ENCODE assay signal across 23 cellular contexts in genomic region chr17:49195746-49196145, GRCh38. TPM values are rescaled to one million over a fixed set of nuclear protein-coding genes. Genes with fewer than 3 reads are reported as not detected.
DNase-seq lines count a peak whose midpoint lies in the region; ATAC-seq, FAIRE-seq and TF ChIP-seq lines count a peak whose summit lies in the region.
"Had no signal": no experiment of that assay in that cellular context is flagged by ENCODE, and none has a peak within 500 bp of the region (broad histone marks: within the 10 kb centered on the region; RNA-seq: fewer than 3 reads in every experiment).

No MANE protein-coding gene starts in this region.

- H4K20me1 ChIP-seq in GM12878 (ENCODE audit: control insufficient read depth, insufficient read depth): no peaks in the 10 kb centered on the region

- no peaks in the 10 kb centered on the region for H3K27me3 ChIP-seq in CD8-positive, alpha-beta memory T cell (ENCODE audit: insufficient read depth, low read length, poor library complexity, severe bottlenecking)
- H3K27me3 ChIP-seq in GM12878 (replicated peaks in 1 of 2; ENCODE audit: control insufficient read depth in 2 of 2, insufficient read depth in 2 of 2, low read length in 1 of 2): no peaks in the 10 kb centered on the region
- H3K27me3 ChIP-seq: Peyer's patch had no signal

- H3K4me2 ChIP-seq in GM12878 (ENCODE audit: control insufficient read depth, insufficient read depth): peak overlapping the region; percentile 96

- no peak overlapping the region; the same call in 1 of the 2 replicates for H3K9ac ChIP-seq in GM12878 (ENCODE audit: control insufficient read depth, insufficient read depth, low read length)

- H3K4me1 Mint-ChIP-seq in activated CD4-positive, alpha-beta T cell treated with anti-CD3 and anti-CD28 coated beads, Interleukin-2, amount 10 ng/mL, durations not matched to agents 24 days and 14 days: peaks cover 42% of the 10 kb centered on the region
- H3K4me1 Mint-ChIP-seq in CD8-positive, alpha-beta memory T cell: peaks cover 17 to 40% (median 34%) of the 10 kb centered on the region in 3 donors
- peaks cover 28% of the 10 kb centered on the region for H3K4me1 Mint-ChIP-seq in activated CD4-positive, alpha-beta memory T cell treated with anti-CD3 and anti-CD28 coated beads for 36 hours (ENCODE audit: low read depth)

- no peak for DNase-seq in activated CD4-positive, alpha-beta T cell treated with anti-CD3 and anti-CD28 coated beads, Interleukin-2, amount 10 ng/mL, durations not matched to agents 24 days and 14 days
- DNase-seq in activated CD4-positive, alpha-beta T cell treated with anti-CD3 and anti-CD28 coated beads, Interleukin-2, amount 50 U/mL, for 4 hours: no peak
- DNase-seq in CD8-positive, alpha-beta memory T cell: no peak
- no peak for DNase-seq in activated CD4-positive, alpha-beta memory T cell treated with anti-CD3 and anti-CD28 coated beads for 36 hours
- DNase-seq in GM12878 (ENCODE audit: low read depth, low spot score): no peak
- DNase-seq in kidney tubule cell (ENCODE audit: low spot score): no peak
- no peak for DNase-seq in C1 segment of cervical spinal cord (lab: John Stamatoyannopoulos, UW)
- DNase-seq in GM13976 (ENCODE audit: low spot score): no peak
- DNase-seq: 8988T, DMS 273 treated with DMSO at 0.1 percent for 48 hours, GF-D8, IMR-90, Kasumi-1, NCI-H1105 treated with DMSO at 0.1 percent for 48 hours, NCI-H1694 treated with DMSO at 0.1 percent for 48 hours, NCI-H2107, NCI-H2227 treated with DMSO at 0.1 percent for 48 hours, NCI-H524, Peyer's patch had no signal

- peak; percentile 64 for FAIRE-seq in GM12878 (lab: Jason Lieb, UNC)
- FAIRE-seq: GM19239 had no signal

- BruUV-seq in GM12878 (replicated peaks; lab: Mats Ljungman, UMichigan): no TSS peak

- whole genome bisulfite sequencing in GM12878 (ENCODE audit: insufficient coverage, insufficient replicate concordance, low lambda C conversion rate, missing lambda C conversion rate): 35% methylated on average over 4 of the region's 4 CpGs

- no peaks in the 10 kb centered on the region for H3K9me3 ChIP-seq in CD8-positive, alpha-beta memory T cell (ENCODE audit: low read length)
- no peaks in the 10 kb centered on the region for H3K9me3 ChIP-seq in GM12878 (replicated peaks; ENCODE audit: control insufficient read depth, insufficient read depth, low read length)
- H3K9me3 ChIP-seq: HAP-1, Peyer's patch had no signal

- no peaks in the 10 kb centered on the region for H3K27me3 Mint-ChIP-seq in activated CD4-positive, alpha-beta T cell treated with anti-CD3 and anti-CD28 coated beads, Interleukin-2, amount 10 ng/mL, durations not matched to agents 24 days and 14 days
- peaks cover 0 to 12% of the 10 kb centered on the region in 2 donors for H3K27me3 Mint-ChIP-seq in CD8-positive, alpha-beta memory T cell
- H3K27me3 Mint-ChIP-seq in activated CD4-positive, alpha-beta memory T cell treated with anti-CD3 and anti-CD28 coated beads for 36 hours: no peaks in the 10 kb centered on the region

- in situ Hi-C loops in GM12878 (cut with MboI) (no loop called here), GM13976 (cut with MboI; ENCODE audit: low sequenced_read_pairs, unreplicated experiment) (no loop called here)

- H3K4me3 ChIP-seq in CD8-positive, alpha-beta memory T cell (ENCODE audit: low read length): no peak overlapping the region
- H3K4me3 ChIP-seq in GM12878: peak overlapping the region; percentile 39; the same call in 1 of the 2 replicates
- H3K4me3 ChIP-seq: HAP-1, Peyer's patch had no signal

- ATAC-seq in GM12878: no peak
- ATAC-seq: Right ventricle myocardium inferior had no signal

- no peak for TF ChIP-seq POLR2A in GM12878 (IDR thresholded peaks at IDR 0.05; ENCODE audit: low read depth, low read length)

- no peaks in the 10 kb centered on the region for H3K79me2 ChIP-seq in GM12878 (ENCODE audit: control insufficient read depth, insufficient read depth, low read length)

- TF ChIP-seq RAD21 in GM12878 (IDR thresholded peaks at IDR 0.05; ENCODE audit: insufficient read depth, low read depth, low read length): no peak

- CTCF ChIA-PET in CD8-positive, alpha-beta memory T cell (lab: Charles Lee): interaction anchor here (8.4 to 12.6 kb wide), 2 partner anchors 17 to 32 kb away, joined by 133 to 173 read pairs; partner anchors contain the start of genes ABI3, GNGT2 and PHOSPHO1
- CTCF ChIA-PET in activated CD4-positive, alpha-beta memory T cell treated with anti-CD3 and anti-CD28 coated beads for 36 hours (lab: Charles Lee): no interaction called here
- CTCF ChIA-PET in GM12878 (lab: Yijun Ruan, JAX): interaction anchor here (2.4 to 7.7 kb wide), 4 partner anchors 13 to 32 kb away, joined by 9 to 127 read pairs (median 54); partner anchors contain the start of genes ABI3, GNGT2 and PHOSPHO1

- peak overlapping the region; percentile 29 for H3K27ac Mint-ChIP-seq in activated CD4-positive, alpha-beta T cell treated with anti-CD3 and anti-CD28 coated beads, Interleukin-2, amount 10 ng/mL, durations not matched to agents 24 days and 14 days
- H3K27ac Mint-ChIP-seq in CD8-positive, alpha-beta memory T cell: peak overlapping the region in 6 of 8 donors; percentile 18 to 74 (median 64)
- H3K27ac Mint-ChIP-seq in activated CD4-positive, alpha-beta memory T cell treated with anti-CD3 and anti-CD28 coated beads for 36 hours: peak overlapping the region; percentile 79

- H3K36me3 ChIP-seq in CD8-positive, alpha-beta memory T cell (ENCODE audit: insufficient read depth, low read length): no peaks in the 10 kb centered on the region
- no peaks in the 10 kb centered on the region for H3K36me3 ChIP-seq in GM12878 (ENCODE audit: control insufficient read depth in 2 of 2, insufficient read depth in 2 of 2, low read length in 1 of 2)
- H3K36me3 ChIP-seq: HAP-1, Peyer's patch had no signal

- no peak overlapping the region for H3K27ac ChIP-seq in CD8-positive, alpha-beta memory T cell (ENCODE audit: low read depth, low read length)
- H3K27ac ChIP-seq in GM12878 (ENCODE audit: control insufficient read depth, insufficient read depth): peak overlapping the region; percentile 98
- H3K27ac ChIP-seq: Peyer's patch had no signal

- RAD21 ChIA-PET in GM12878 (lab: Charles Lee; ENCODE audit: unreplicated experiment): interaction anchor here (12.9 kb wide), 1 partner anchor 17 kb away, joined by 355 read pairs; the partner anchor contains the start of genes ABI3 and GNGT2

- TF ChIP-seq EP300 in GM12878 (IDR thresholded peaks at IDR 0.05; ENCODE audit: borderline replicate concordance in 1 of 2, control insufficient read depth in 1 of 2, low read depth in 2 of 2, low read length in 2 of 2): no peak

- TF ChIP-seq CTCF in GM12878 (IDR thresholded peaks at IDR 0.05 in 2 of 3, conservative IDR thresholded peaks at IDR 0.05 in 1 of 3; ENCODE audit: control insufficient read depth in 2 of 3, extremely low read depth in 1 of 3, insufficient read depth in 1 of 3, low read depth in 3 of 3, low read length in 3 of 3): no peak
- TF ChIP-seq CTCF in GM13976 (IDR thresholded peaks at IDR 0.05; ENCODE audit: borderline replicate concordance, control extremely low read depth, extremely low read depth, insufficient read depth, missing control alignments): no peak

- H3K4me1 ChIP-seq in CD8-positive, alpha-beta memory T cell (ENCODE audit: insufficient read depth, low read length): peaks cover 2% of the 10 kb centered on the region
- H3K4me1 ChIP-seq in GM12878 (ENCODE audit: control insufficient read depth, insufficient read depth, low read length): peaks cover 28% of the 10 kb centered on the region
- H3K4me1 ChIP-seq: Peyer's patch had no signal

- POLR2A ChIA-PET in CD8-positive, alpha-beta memory T cell (lab: Charles Lee): no interaction called here
- POLR2A ChIA-PET in activated CD4-positive, alpha-beta memory T cell treated with anti-CD3 and anti-CD28 coated beads for 36 hours (lab: Charles Lee): interaction anchor here (0.9 to 1.0 kb wide), 2 partner anchors 13 to 15 kb away, joined by 3 read pairs; partner anchors contain the start of gene ABI3
- POLR2A ChIA-PET in GM12878 (lab: Charles Lee): interaction anchor here (1.5 to 16.8 kb wide), 2 partner anchors 9 to 18 kb away, joined by 3 to 537 read pairs; partner anchors contain the start of genes ABI3 and GNGT2

- SMC1A ChIA-PET in GM12878 (lab: Charles Lee; ENCODE audit: uncharacterized antibody, unreplicated experiment): interaction anchor here (0.6 to 12.1 kb wide), 2 partner anchors 19 to 299 kb away, joined by 3 to 354 read pairs; partner anchors contain the start of genes ABI3 and GNGT2

- H3K4me3 Mint-ChIP-seq in activated CD4-positive, alpha-beta T cell treated with anti-CD3 and anti-CD28 coated beads, Interleukin-2, amount 10 ng/mL, durations not matched to agents 24 days and 14 days: no peak overlapping the region
- H3K4me3 Mint-ChIP-seq in CD8-positive, alpha-beta memory T cell: peak overlapping the region in 2 of 7 donors; percentile 0 to 72
- peak overlapping the region; percentile 4 for H3K4me3 Mint-ChIP-seq in activated CD4-positive, alpha-beta memory T cell treated with anti-CD3 and anti-CD28 coated beads for 36 hours

- intact Hi-C loops in activated CD4-positive, alpha-beta T cell treated with anti-CD3 and anti-CD28 coated beads, Interleukin-2, amount 10 ng/mL, durations not matched to agents 24 days and 14 days (cut with micrococcal nuclease): no loop called here
- intact Hi-C loops in activated CD4-positive, alpha-beta memory T cell treated with anti-CD3 and anti-CD28 coated beads for 36 hours (cut with micrococcal nuclease): loop anchor here (10.0 kb wide), 2 partner anchors 361 to 1991 kb away; partner anchors contain the start of genes CALCOCO2 and MYL4
- intact Hi-C loops in GM12878 (cut with micrococcal nuclease; ENCODE audit: unreplicated experiment): loop anchor here (10.0 kb wide), 1 partner anchor 301 kb away; the partner anchor contains the start of gene ATP5MC1

- H3K36me3 Mint-ChIP-seq in activated CD4-positive, alpha-beta T cell treated with anti-CD3 and anti-CD28 coated beads, Interleukin-2, amount 10 ng/mL, durations not matched to agents 24 days and 14 days (ENCODE audit: low read depth): peaks cover 4% of the 10 kb centered on the region
- H3K36me3 Mint-ChIP-seq in CD8-positive, alpha-beta memory T cell: peaks cover 0 to 15% (median 0%) of the 10 kb centered on the region in 3 donors
- H3K36me3 Mint-ChIP-seq in activated CD4-positive, alpha-beta memory T cell treated with anti-CD3 and anti-CD28 coated beads for 36 hours: peaks cover 5% of the 10 kb centered on the region

- no peak overlapping the region; the same call in 1 of the 2 replicates for H2AFZ ChIP-seq in GM12878 (ENCODE audit: control insufficient read depth, low read depth, low read length)

- no peaks in the 10 kb centered on the region for H3K9me3 Mint-ChIP-seq in activated CD4-positive, alpha-beta T cell treated with anti-CD3 and anti-CD28 coated beads, Interleukin-2, amount 10 ng/mL, durations not matched to agents 24 days and 14 days
- H3K9me3 Mint-ChIP-seq in CD8-positive, alpha-beta memory T cell: peaks cover 0 to 4% (median 0%) of the 10 kb centered on the region in 5 donors
- no peaks in the 10 kb centered on the region for H3K9me3 Mint-ChIP-seq in activated CD4-positive, alpha-beta memory T cell treated with anti-CD3 and anti-CD28 coated beads for 36 hours

RNA-seq across cellular contexts. Expression of gene GNGT2, which starts 14.6 kb away (rescaled TPM):
- total RNA-seq in activated CD4-positive, alpha-beta T cell treated with anti-CD3 and anti-CD28 coated beads, Interleukin-2, amount 10 ng/mL, durations not matched to agents 24 days and 14 days: 18.2 and 19.5 TPM in 2 replicates
- 10 to 100 TPM; 24.0 to 26.5 TPM for total RNA-seq in CD8-positive, alpha-beta memory T cell
- polyA plus RNA-seq in CD8-positive, alpha-beta memory T cell: 33.6 TPM
- 10 to 100 TPM; 23.2 to 29.0 TPM for total RNA-seq in activated CD4-positive, alpha-beta memory T cell treated with anti-CD3 and anti-CD28 coated beads for 36 hours
- total RNA-seq in GM12878 (2013; cell fraction: nucleolus; rRNA removed): 19.2 and 22.5 TPM in 2 replicates
- 21.4 and 23.5 TPM in 2 replicates for total RNA-seq in GM12878 (2014; rRNA removed)
- total RNA-seq in GM12878 (2014; rRNA removed; fragmentation: Illumina TruSeq; extraction: Trizol): 27.1 and 29.8 TPM in 2 replicates
- total RNA-seq in GM12878 (2021): 27.5 and 27.9 TPM in 2 replicates
- polyA plus RNA-seq in GM12878 (2011; ENCODE audit: low read depth): 33.4 TPM
- 60.0 and 65.4 TPM in 2 replicates for polyA plus RNA-seq in GM12878 (2011; rRNA removed)
- polyA plus RNA-seq in GM12878 (2011; cell fraction: cytosol; rRNA removed): 61.5 and 74.4 TPM in 2 replicates
- polyA plus RNA-seq in GM12878 (2011; cell fraction: nucleus; rRNA removed): 22.0 and 25.7 TPM in 2 replicates
- 34.7 and 35.6 TPM in 2 replicates for polyA plus RNA-seq in GM12878 (2012)
- polyA plus RNA-seq in GM12878 (2014; fragmentation: Illumina TruSeq; extraction: Trizol): 53.3 and 60.4 TPM in 2 replicates
- 10 to 100 TPM; 15.3 to 22.6 TPM for polyA plus RNA-seq in GM12878 (2014; fragmentation: Nextera tagmentation; extraction: Ambion mirVana)
- polyA plus RNA-seq in GM12878 (2014; rRNA removed): 30.4 and 36.5 TPM in 2 replicates
- 10 to 100 TPM; 39.0 to 51.4 TPM for polyA plus RNA-seq in GM12878 (2016; fragmentation: Nextera tagmentation; extraction: Ambion mirVana)
- polyA minus RNA-seq in GM12878 (2011; rRNA and poly(A)+ RNA removed): 28.7 and 48.4 TPM in 2 replicates
- polyA minus RNA-seq in GM12878 (2011; cell fraction: cytosol; rRNA and poly(A)+ RNA removed): 11.9 and 15.9 TPM in 2 replicates
- 8.4 and 8.6 TPM in 2 replicates for polyA minus RNA-seq in GM12878 (2011; cell fraction: nucleus; rRNA and poly(A)+ RNA removed)

RNA-seq across cellular contexts. Expression of gene ABI3, which starts 14.8 kb away (rescaled TPM):
- 27.8 and 28.4 TPM in 2 replicates for total RNA-seq in activated CD4-positive, alpha-beta T cell treated with anti-CD3 and anti-CD28 coated beads, Interleukin-2, amount 10 ng/mL, durations not matched to agents 24 days and 14 days
- 10 to 100 TPM; 46.4 to 48.5 TPM for total RNA-seq in CD8-positive, alpha-beta memory T cell
- 95.4 TPM for polyA plus RNA-seq in CD8-positive, alpha-beta memory T cell
- 10 to 100 TPM; 19.7 to 19.8 TPM for total RNA-seq in activated CD4-positive, alpha-beta memory T cell treated with anti-CD3 and anti-CD28 coated beads for 36 hours
- 150 and 188 TPM in 2 replicates for total RNA-seq in GM12878 (2013; cell fraction: nucleolus; rRNA removed)
- total RNA-seq in GM12878 (2014; rRNA removed): 44.8 and 51.9 TPM in 2 replicates
- total RNA-seq in GM12878 (2014; rRNA removed; fragmentation: Illumina TruSeq; extraction: Trizol): 19.8 and 20.3 TPM in 2 replicates
- 64.8 and 67.0 TPM in 2 replicates for total RNA-seq in GM12878 (2021)
- 16.5 TPM for polyA plus RNA-seq in GM12878 (2011; ENCODE audit: low read depth)
- 25.8 and 70.6 TPM in 2 replicates for polyA plus RNA-seq in GM12878 (2011; rRNA removed)
- 71.2 and 98.3 TPM in 2 replicates for polyA plus RNA-seq in GM12878 (2011; cell fraction: cytosol; rRNA removed)
- polyA plus RNA-seq in GM12878 (2011; cell fraction: nucleus; rRNA removed): 84.5 and 115 TPM in 2 replicates
- 33.9 and 42.3 TPM in 2 replicates for polyA plus RNA-seq in GM12878 (2012)
- 11.3 and 24.5 TPM in 2 replicates for polyA plus RNA-seq in GM12878 (2014; fragmentation: Illumina TruSeq; extraction: Trizol)
- 10 to 100 TPM; 13.4 to 21.7 TPM for polyA plus RNA-seq in GM12878 (2014; fragmentation: Nextera tagmentation; extraction: Ambion mirVana)
- 50.4 and 63.4 TPM in 2 replicates for polyA plus RNA-seq in GM12878 (2014; rRNA removed)
- polyA plus RNA-seq in GM12878 (2016; fragmentation: Nextera tagmentation; extraction: Ambion mirVana): 100 to 1,000 TPM; 105 to 109 TPM
- 57.6 and 93.4 TPM in 2 replicates for polyA minus RNA-seq in GM12878 (2011; rRNA and poly(A)+ RNA removed)
- polyA minus RNA-seq in GM12878 (2011; cell fraction: cytosol; rRNA and poly(A)+ RNA removed): 38.8 and 42.9 TPM in 2 replicates
- 53.8 and 102 TPM in 2 replicates for polyA minus RNA-seq in GM12878 (2011; cell fraction: nucleus; rRNA and poly(A)+ RNA removed)

RNA-seq across cellular contexts. Expression of gene PHOSPHO1, which starts 34.8 kb away (rescaled TPM):
- total RNA-seq in activated CD4-positive, alpha-beta T cell treated with anti-CD3 and anti-CD28 coated beads, Interleukin-2, amount 10 ng/mL, durations not matched to agents 24 days and 14 days: 0.09 TPM in 1 of 2 replicates, not detected in the other
- total RNA-seq in CD8-positive, alpha-beta memory T cell: not detected
- polyA plus RNA-seq in CD8-positive, alpha-beta memory T cell: 0.91 TPM
- not detected for total RNA-seq in activated CD4-positive, alpha-beta memory T cell treated with anti-CD3 and anti-CD28 coated beads for 36 hours
- total RNA-seq in GM12878 (2013; cell fraction: nucleolus; rRNA removed): not detected in 2 replicates
- total RNA-seq in GM12878 (2014; rRNA removed) (0.11 and 0.23 TPM in 2 replicates), GM12878 (2014; rRNA removed; fragmentation: Illumina TruSeq; extraction: Trizol) (0.09 TPM in 1 of 2 replicates, not detected in the other), GM12878 (2021) (0.21 and 0.26 TPM in 2 replicates)
- polyA plus RNA-seq in GM12878 (2011; ENCODE audit: low read depth): 0.79 TPM
- polyA plus RNA-seq in GM12878 (2011; rRNA removed) (not detected in 2 replicates), GM12878 (2014; fragmentation: Illumina TruSeq; extraction: Trizol) (0.03 TPM in 1 of 2 replicates, not detected in the other), GM12878 (2014; fragmentation: Nextera tagmentation; extraction: Ambion mirVana) (under 1 TPM in 1 of 2 experiments, not detected in 1; 0.04 TPM), GM12878 (2014; rRNA removed) (0.06 TPM in 1 of 2 replicates, not detected in the other), GM12878 (2016; fragmentation: Nextera tagmentation; extraction: Ambion mirVana) (1 to 10 TPM in 1 of 2 experiments, under 1 TPM in 1; 0.84 to 1.5 TPM)
- not detected in 2 replicates for polyA plus RNA-seq in GM12878 (2011; cell fraction: cytosol; rRNA removed)
- not detected in 2 replicates for polyA plus RNA-seq in GM12878 (2011; cell fraction: nucleus; rRNA removed)
- polyA plus RNA-seq in GM12878 (2012): 1.3 and 1.5 TPM in 2 replicates
- polyA minus RNA-seq in GM12878 (2011; rRNA and poly(A)+ RNA removed): not detected in 2 replicates
- not detected in 2 replicates for polyA minus RNA-seq in GM12878 (2011; cell fraction: cytosol; rRNA and poly(A)+ RNA removed)
- not detected in 2 replicates for polyA minus RNA-seq in GM12878 (2011; cell fraction: nucleus; rRNA and poly(A)+ RNA removed)
- total RNA-seq: HT1080, Peyer's patch had no signal

Comparison
In these comparisons a context has a peak if more than half of its experiments do, and no peak if none do; other contexts are left out.
1. H3K27ac Mint-ChIP-seq: peak in every context shown above with its lines; median percentile 79 in activated CD4-positive, alpha-beta memory T cell treated with anti-CD3 and anti-CD28 coated beads for 36 hours; 64 in CD8-positive, alpha-beta memory T cell; 29 in activated CD4-positive, alpha-beta T cell treated with anti-CD3 and anti-CD28 coated beads, Interleukin-2, amount 10 ng/mL, durations not matched to agents 24 days and 14 days.